In the genomic region with DNA sequence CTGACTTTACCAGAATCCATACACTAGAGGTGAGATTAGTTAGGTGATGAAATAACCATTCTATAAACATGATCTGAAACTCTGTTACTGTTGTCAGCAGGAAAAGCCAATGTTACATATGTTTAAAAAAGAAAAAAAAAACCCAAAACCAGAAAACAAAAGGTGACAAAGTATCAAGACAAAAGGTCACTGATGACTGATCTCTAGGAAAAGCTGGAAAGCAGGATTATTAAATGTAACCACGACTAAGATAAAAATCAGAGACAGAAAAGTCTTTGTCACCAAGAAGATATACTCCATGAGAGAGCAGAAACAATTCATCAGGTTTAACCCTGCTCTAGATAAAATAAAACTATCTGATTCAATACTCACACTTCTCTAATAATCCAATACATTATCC, we compare ENCODE assay signal across 13 cellular contexts. TPM values are rescaled to one million over a fixed set of nuclear protein-coding genes. Genes with fewer than 3 reads are reported as not detected.
DNase-seq lines count a peak whose midpoint lies in the region; ATAC-seq and TF ChIP-seq lines count a peak whose summit lies in the region.
"Had no signal": no experiment of that assay in that cellular context is flagged by ENCODE, and none has a peak within 500 bp of the region (broad histone marks: within the 10 kb centered on the region; RNA-seq: fewer than 3 reads in every experiment).

No MANE protein-coding gene starts in this region.

- H3K27ac ChIP-seq in 22Rv1: peak overlapping the region; percentile 5; the same call in 1 of the 2 replicates
- no peak overlapping the region for H3K27ac ChIP-seq in CD4-positive, alpha-beta T cell (ENCODE audit: low read depth, low read length)
- H3K27ac ChIP-seq: BLaER1, foreskin keratinocyte had no signal

- POLR2A ChIA-PET in CD4-positive, alpha-beta T cell (lab: Charles Lee): no interaction called here

- TF ChIP-seq CTCF in 22Rv1 (IDR thresholded peaks at IDR 0.05) (no peak), mesothelial cell of epicardium (IDR thresholded peaks at IDR 0.05; ENCODE audit: unreplicated experiment) (no peak)
- TF ChIP-seq CTCF in CD4-positive, alpha-beta T cell (IDR thresholded peaks at IDR 0.05): no peak

- H3K27me3 Mint-ChIP-seq in CD4-positive, alpha-beta T cell: no peaks in the 10 kb centered on the region
- no peaks in the 10 kb centered on the region for H3K27me3 Mint-ChIP-seq in activated T-helper 17 cell treated with anti-CD3 and anti-CD28 coated beads, Interleukin-2, amount 50 U/mL, for 72 hours
- H3K27me3 Mint-ChIP-seq in mesothelial cell of epicardium (ENCODE audit: low read depth): no peaks in the 10 kb centered on the region

- H3K36me3 Mint-ChIP-seq in CD4-positive, alpha-beta T cell (ENCODE audit: low read depth): peaks cover 94% of the 10 kb centered on the region
- H3K36me3 Mint-ChIP-seq in activated T-helper 17 cell treated with anti-CD3 and anti-CD28 coated beads, Interleukin-2, amount 50 U/mL, for 72 hours (ENCODE audit: low read depth): peaks cover 95% of the 10 kb centered on the region
- H3K36me3 Mint-ChIP-seq in mesothelial cell of epicardium: peaks cover 31% of the 10 kb centered on the region

- CTCF ChIA-PET in CD4-positive, alpha-beta T cell (lab: Charles Lee): interaction anchor here (0.9 to 1.2 kb wide), 2 partner anchors 13 to 29 kb away, joined by 4 to 5 read pairs; partner anchors contain the start of gene THUMPD3

- intact Hi-C loops in CD4-positive, alpha-beta T cell (cut with DNase I, micrococcal nuclease): loop anchor here in 1 of 2 experiments (5.0 kb wide), 1 partner anchor 35 kb away; no protein-coding TSS in a partner anchor

- H3K9me3 ChIP-seq in CD4-positive, alpha-beta T cell (ENCODE audit: control insufficient read depth, low read length): no peaks in the 10 kb centered on the region
- H3K9me3 ChIP-seq: BLaER1, upper lobe of left lung had no signal

- H3K4me1 Mint-ChIP-seq in CD4-positive, alpha-beta T cell (ENCODE audit: low read depth): peaks cover 65% of the 10 kb centered on the region
- H3K4me1 Mint-ChIP-seq in activated T-helper 17 cell treated with anti-CD3 and anti-CD28 coated beads, Interleukin-2, amount 50 U/mL, for 72 hours: peaks cover 20% of the 10 kb centered on the region
- H3K4me1 Mint-ChIP-seq in mesothelial cell of epicardium: peaks cover 24% of the 10 kb centered on the region

- no peaks in the 10 kb centered on the region for H3K9me3 Mint-ChIP-seq in CD4-positive, alpha-beta T cell
- H3K9me3 Mint-ChIP-seq in activated T-helper 17 cell treated with anti-CD3 and anti-CD28 coated beads, Interleukin-2, amount 50 U/mL, for 72 hours: no peaks in the 10 kb centered on the region
- H3K9me3 Mint-ChIP-seq in mesothelial cell of epicardium: no peaks in the 10 kb centered on the region

- H3K4me3 Mint-ChIP-seq in CD4-positive, alpha-beta T cell: peak overlapping the region; percentile 46
- H3K4me3 Mint-ChIP-seq in activated T-helper 17 cell treated with anti-CD3 and anti-CD28 coated beads, Interleukin-2, amount 50 U/mL, for 72 hours: peak overlapping the region; percentile 51
- no peak overlapping the region for H3K4me3 Mint-ChIP-seq in mesothelial cell of epicardium

- peak overlapping the region; percentile 99 for H3K27ac Mint-ChIP-seq in CD4-positive, alpha-beta T cell
- H3K27ac Mint-ChIP-seq in activated T-helper 17 cell treated with anti-CD3 and anti-CD28 coated beads, Interleukin-2, amount 50 U/mL, for 72 hours: peak overlapping the region; percentile 75
- H3K27ac Mint-ChIP-seq in mesothelial cell of epicardium: peak overlapping the region; percentile 59

- no peaks in the 10 kb centered on the region for H3K27me3 ChIP-seq in CD4-positive, alpha-beta T cell (ENCODE audit: control insufficient read depth, insufficient read depth, low read length)
- H3K27me3 ChIP-seq: BLaER1, foreskin keratinocyte, upper lobe of left lung had no signal

- no peak for ATAC-seq in CD4-positive, alpha-beta T cell (ENCODE audit: poor library complexity)
- ATAC-seq in activated T-helper 17 cell treated with anti-CD3 and anti-CD28 coated beads, Interleukin-2, amount 50 U/mL, for 72 hours (replicated peaks): no peak
- ATAC-seq in GM18511 (IDR thresholded peaks at IDR 0.05; ENCODE audit: unreplicated experiment) (no peak), HG02759 (IDR thresholded peaks at IDR 0.05; ENCODE audit: unreplicated experiment) (no peak)
- ATAC-seq: foreskin keratinocyte had no signal

- no peak for DNase-seq in CD4-positive, alpha-beta T cell
- DNase-seq in mesothelial cell of epicardium (ENCODE audit: low spot score in 2 of 2, unreplicated experiment in 2 of 2) (no peak), GM19238 (ENCODE audit: insufficient read length, low spot score) (no peak)
- DNase-seq: effector CD4-positive, alpha-beta T cell; foreskin keratinocyte; NCI-H1092; NCI-H345; upper lobe of left lung had no signal

RNA-seq across cellular contexts. Expression of gene SETD5, which starts 5.4 kb away (rescaled TPM):
- 10 to 100 TPM; 58.5 to 67.6 TPM for total RNA-seq in CD4-positive, alpha-beta T cell
- 100 to 1,000 TPM; 107 to 148 TPM for total RNA-seq in activated T-helper 17 cell treated with anti-CD3 and anti-CD28 coated beads, Interleukin-2, amount 50 U/mL, for 72 hours
- 247 to 256 TPM (median 254 TPM) in 3 replicates for total RNA-seq in mesothelial cell of epicardium

RNA-seq across cellular contexts. Expression of gene THUMPD3, which starts 29.2 kb away (rescaled TPM):
- 10 to 100 TPM; 74.2 to 78.0 TPM for total RNA-seq in CD4-positive, alpha-beta T cell
- total RNA-seq in activated T-helper 17 cell treated with anti-CD3 and anti-CD28 coated beads, Interleukin-2, amount 50 U/mL, for 72 hours: 10 to 100 TPM; 46.2 to 53.9 TPM
- total RNA-seq in mesothelial cell of epicardium: 62.1 to 72.7 TPM (median 63.2 TPM) in 3 replicates
